28 cellular contexts compared by ENCODE assay signal in the genomic region with DNA sequence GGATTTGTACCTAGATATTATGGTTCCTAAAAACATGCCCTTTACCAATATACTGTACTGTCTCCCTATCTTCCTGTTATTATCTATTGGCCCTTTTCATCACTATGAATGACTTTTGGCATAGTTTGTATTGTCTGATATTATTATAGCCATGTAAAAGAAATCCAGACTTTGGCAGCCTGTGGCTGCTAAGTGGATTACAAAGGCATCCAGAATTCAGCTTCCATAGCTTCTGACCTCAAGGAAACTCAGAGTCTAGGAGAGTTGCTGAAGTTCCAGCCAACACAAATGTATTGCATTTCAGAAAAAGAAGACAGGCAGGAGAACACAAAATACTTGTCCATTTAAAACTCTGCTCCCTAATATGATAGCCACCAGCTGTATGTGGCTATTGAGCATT.
"Had no signal": no experiment of that assay in that cellular context is flagged by ENCODE, and none has a peak within 500 bp of the region (broad histone marks: within the 10 kb centered on the region; RNA-seq: fewer than 3 reads in every experiment).

No MANE protein-coding gene starts in this region.

- H3K27ac ChIP-seq: neutrophil, thyroid gland, upper lobe of left lung, vagina, WERI-Rb-1 had no signal

- H3K27me3 ChIP-seq: neutrophil, thyroid gland, upper lobe of left lung, vagina had no signal

- DNase-seq: activated CD4-positive, alpha-beta memory T cell treated with anti-CD3 and anti-CD28 coated beads, Interleukin-2, amount 10 ng/mL, durations not matched to agents 7 days and 5 days; activated CD4-positive, alpha-beta T cell treated with anti-CD3 and anti-CD28 coated beads for 48 hours; activated CD8-positive, alpha-beta memory T cell treated with anti-CD3 and anti-CD28 coated beads, Interleukin-2, amount 50 U/mL, for 48 hours; activated gamma-delta T cell treated with Interleukin-2 at 50 U/mL for 16 hours; activated naive CD8-positive, alpha-beta T cell treated with anti-CD3 and anti-CD28 coated beads, Interleukin-2, amount 50 U/mL, for 24 hours; activated T-cell treated with anti-CD3 and anti-CD28 coated beads, Interleukin-2, amount 50 U/mL, for 24 hours; caudate nucleus; endodermal cell; foreskin melanocyte; islet precursor cell; mammary epithelial cell; nephron progenitor cell; small intestine; stimulated activated CD4-positive, alpha-beta T cell treated with anti-CD3 and anti-CD28 coated beads, Interleukin-4, amount 100 ng/mL, for 24 hours; stimulated activated CD8-positive, alpha-beta memory T cell treated with anti-CD3 and anti-CD28 coated beads, Interleukin-4, amount 100 ng/mL, for 48 hours; stimulated activated naive CD8-positive, alpha-beta T cell treated with anti-CD3 and anti-CD28 coated beads, Interleukin-15, amount 100 ng/mL, for 72 hours; SW 1271; T-helper 17 cell; T1000; thyroid gland; upper lobe of left lung; WERI-Rb-1 had no signal

- ATAC-seq: activated CD4-positive, CD25-positive, alpha-beta regulatory T cell treated with anti-CD3 and anti-CD28 coated beads, Interleukin-2, amount 50 U/mL, for 24 hours; activated naive CD8-positive, alpha-beta T cell treated with anti-CD3 and anti-CD28 coated beads, Interleukin-2, amount 50 U/mL, for 24 hours; esophagus mucosa; sciatic nerve; stimulated activated memory B cell treated with anti-CD40 and anti-IgM and Interleukin-4, amounts not matched to agents 10 μg/mL and 1 μg/mL and 100 μg/mL, for 72 hours; stimulated activated naive CD8-positive, alpha-beta T cell treated with anti-CD3 and anti-CD28 coated beads, Interleukin-15, amount 100 ng/mL, for 72 hours; T-helper 17 cell had no signal

- H3K4me1 ChIP-seq: thyroid gland, upper lobe of left lung, vagina had no signal

- H3K9me3 ChIP-seq: neutrophil, thyroid gland, upper lobe of left lung, vagina had no signal

- H3K4me3 ChIP-seq: thyroid gland, upper lobe of left lung, vagina had no signal

- H3K36me3 ChIP-seq: neutrophil, thyroid gland, upper lobe of left lung, vagina, WERI-Rb-1 had no signal
